ENCODE assay signal across 8 cellular contexts in genomic region chr1:203861379-203862184, GRCh38. TPM values are rescaled to one million over a fixed set of nuclear protein-coding genes. Genes with fewer than 3 reads are reported as not detected.
DNase-seq lines count a peak whose midpoint lies in the region; ATAC-seq and TF ChIP-seq lines count a peak whose summit lies in the region.

Gene SNRPE (plus strand): TSS chr1:203861599. CDS start chr1:203861660, 61 bp downstream.

- no peaks in the 10 kb centered on the region for H3K27me3 Mint-ChIP-seq in CD4-positive, alpha-beta T cell

- TF ChIP-seq RAD21 in liver (IDR thresholded peaks at IDR 0.05) = peak; percentile 96

- H3K4me3 Mint-ChIP-seq in CD4-positive, alpha-beta T cell = peak within 1 kb of the TSS; percentile 98

- peak within 1 kb of the TSS; percentile 84 to 90 for H3K9ac ChIP-seq in liver (ENCODE audit: low read depth in 1 of 2, low read length in 2 of 2)

- peak within 1 kb of the TSS; percentile 72 to 99 (median 83) for H3K4me3 ChIP-seq in liver (ENCODE audit: low read depth in 1 of 3, low read length in 3 of 3)

- peaks cover 10 to 27% (median 24%) of the 10 kb centered on the region in 4 donors for H3K36me3 ChIP-seq in liver (ENCODE audit: control insufficient read depth in 4 of 4, insufficient read depth in 3 of 4, low read depth in 1 of 4, low read length in 3 of 4)

- H3K36me3 Mint-ChIP-seq in CD4-positive, alpha-beta T cell (ENCODE audit: low read depth) = peaks cover 48% of the 10 kb centered on the region

- TF ChIP-seq CTCF in CD4-positive, alpha-beta T cell (IDR thresholded peaks at IDR 0.05) = peak; percentile 87
- TF ChIP-seq CTCF in liver (IDR thresholded peaks at IDR 0.05; ENCODE audit: low read depth, low read length, missing input control) = peak; percentile 97

- intact Hi-C loops in CD4-positive, alpha-beta T cell (cut with DNase I, micrococcal nuclease) = loop anchor here (1.0 to 10.0 kb wide), 10 partner anchors 66 to 1351 kb away; partner anchors contain the start of genes ADIPOR1 (in 1 of the 2), ATP2B4 (in 1 of the 2), DSTYK (in 1 of the 2) and PPFIA4 (in 1 of the 2)

- ATAC-seq in CD4-positive, alpha-beta T cell (ENCODE audit: poor library complexity) = peak; percentile 98
- ATAC-seq in GM19397 (IDR thresholded peaks at IDR 0.05; ENCODE audit: unreplicated experiment) (peak; percentile 96), HG03571 (IDR thresholded peaks at IDR 0.05; ENCODE audit: unreplicated experiment) (peak; percentile 96)

- H3K4me1 Mint-ChIP-seq in CD4-positive, alpha-beta T cell (ENCODE audit: low read depth) = peaks cover 30% of the 10 kb centered on the region

- POLR2A ChIA-PET in CD4-positive, alpha-beta T cell (lab: Charles Lee) = interaction anchor here (0.8 kb wide), 1 partner anchor 656 kb away, joined by 3 read pairs; no protein-coding TSS in a partner anchor

- H3K9me3 ChIP-seq in CD4-positive, alpha-beta T cell (ENCODE audit: control insufficient read depth, low read length) = no peaks in the 10 kb centered on the region
- no peaks in the 10 kb centered on the region for H3K9me3 ChIP-seq in liver (ENCODE audit: control insufficient read depth in 4 of 4, low read length in 3 of 4)

- DNase-seq in CD4-positive, alpha-beta T cell = peak; percentile 90 to 96 (median 94)
- peak; percentile 98 for DNase-seq in NCI-H774 (lab: John Stamatoyannopoulos, UW)
- peak; percentile 90 to 94 for DNase-seq in activated CD4-positive, alpha-beta T cell treated with anti-CD3 and anti-CD28 coated beads, Interleukin-2, amount 50 U/mL, for 4 hours
- DNase-seq in dermis microvascular lymphatic vessel endothelial cell (ENCODE audit: low read depth in 2 of 2) = peak; percentile 96 to 99
- DNase-seq in stimulated activated CD4-positive, alpha-beta T cell treated with anti-CD3 and anti-CD28 coated beads, Interleukin-4, amount 100 ng/mL, for 24 hours = peak; percentile 96

- peaks cover 5 to 18% (median 17%) of the 10 kb centered on the region in 4 donors for H3K4me1 ChIP-seq in liver (ENCODE audit: control insufficient read depth in 4 of 4, insufficient read depth in 4 of 4, low read length in 3 of 4)

- peak within 1 kb of the TSS; percentile 64 for H3K27ac ChIP-seq in CD4-positive, alpha-beta T cell (ENCODE audit: low read depth, low read length)
- peak within 1 kb of the TSS; percentile 59 to 74 for H3K27ac ChIP-seq in liver (ENCODE audit: low read depth in 1 of 2, low read length in 2 of 2)

- H3K27ac Mint-ChIP-seq in CD4-positive, alpha-beta T cell = peak within 1 kb of the TSS; percentile 95

- CTCF ChIA-PET in CD4-positive, alpha-beta T cell (lab: Charles Lee) = interaction anchor here (0.6 to 1.8 kb wide), 6 partner anchors 9 to 521 kb away, joined by 3 to 7 read pairs (median 3); no protein-coding TSS in a partner anchor

- WGBS in liver = under 1% methylated on average over 48 of the region's 48 CpGs

- no peaks in the 10 kb centered on the region for H3K27me3 ChIP-seq in CD4-positive, alpha-beta T cell (ENCODE audit: control insufficient read depth, insufficient read depth, low read length)
- no peaks in the 10 kb centered on the region for H3K27me3 ChIP-seq in liver (ENCODE audit: control insufficient read depth in 4 of 4, insufficient read depth in 4 of 4, low read length in 3 of 4)

- H3K9me3 Mint-ChIP-seq in CD4-positive, alpha-beta T cell = no peaks in the 10 kb centered on the region

TF ChIP-seq in liver, 16 proteins besides CTCF, POLR2A, EP300 and RAD21:
- no peak for TF ChIP-seq TAF1 (conservative IDR thresholded peaks at IDR 0.05)
- peak; percentile 26 to 42 for TF ChIP-seq JUND (IDR thresholded peaks at IDR 0.05)
- TF ChIP-seq, protein P1, sequence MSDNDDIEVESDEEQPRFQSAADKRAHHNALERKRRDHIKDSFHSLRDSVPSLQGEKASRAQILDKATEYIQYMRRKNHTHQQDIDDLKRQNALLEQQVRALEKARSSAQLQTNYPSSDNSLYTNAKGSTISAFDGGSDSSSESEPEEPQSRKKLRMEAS (IDR thresholded peaks at IDR 0.05) = peak; percentile 99
- peak; percentile 51 to 53 for TF ChIP-seq HNF4A (conservative IDR thresholded peaks at IDR 0.05)
- TF ChIP-seq NR2F2 (IDR thresholded peaks at IDR 0.05) = peak; percentile 98
- peak; percentile 49 for TF ChIP-seq FOXA1 (IDR thresholded peaks at IDR 0.05)
- peak; percentile 89 for TF ChIP-seq YY1 (IDR thresholded peaks at IDR 0.05)
- TF ChIP-seq, protein P2, sequence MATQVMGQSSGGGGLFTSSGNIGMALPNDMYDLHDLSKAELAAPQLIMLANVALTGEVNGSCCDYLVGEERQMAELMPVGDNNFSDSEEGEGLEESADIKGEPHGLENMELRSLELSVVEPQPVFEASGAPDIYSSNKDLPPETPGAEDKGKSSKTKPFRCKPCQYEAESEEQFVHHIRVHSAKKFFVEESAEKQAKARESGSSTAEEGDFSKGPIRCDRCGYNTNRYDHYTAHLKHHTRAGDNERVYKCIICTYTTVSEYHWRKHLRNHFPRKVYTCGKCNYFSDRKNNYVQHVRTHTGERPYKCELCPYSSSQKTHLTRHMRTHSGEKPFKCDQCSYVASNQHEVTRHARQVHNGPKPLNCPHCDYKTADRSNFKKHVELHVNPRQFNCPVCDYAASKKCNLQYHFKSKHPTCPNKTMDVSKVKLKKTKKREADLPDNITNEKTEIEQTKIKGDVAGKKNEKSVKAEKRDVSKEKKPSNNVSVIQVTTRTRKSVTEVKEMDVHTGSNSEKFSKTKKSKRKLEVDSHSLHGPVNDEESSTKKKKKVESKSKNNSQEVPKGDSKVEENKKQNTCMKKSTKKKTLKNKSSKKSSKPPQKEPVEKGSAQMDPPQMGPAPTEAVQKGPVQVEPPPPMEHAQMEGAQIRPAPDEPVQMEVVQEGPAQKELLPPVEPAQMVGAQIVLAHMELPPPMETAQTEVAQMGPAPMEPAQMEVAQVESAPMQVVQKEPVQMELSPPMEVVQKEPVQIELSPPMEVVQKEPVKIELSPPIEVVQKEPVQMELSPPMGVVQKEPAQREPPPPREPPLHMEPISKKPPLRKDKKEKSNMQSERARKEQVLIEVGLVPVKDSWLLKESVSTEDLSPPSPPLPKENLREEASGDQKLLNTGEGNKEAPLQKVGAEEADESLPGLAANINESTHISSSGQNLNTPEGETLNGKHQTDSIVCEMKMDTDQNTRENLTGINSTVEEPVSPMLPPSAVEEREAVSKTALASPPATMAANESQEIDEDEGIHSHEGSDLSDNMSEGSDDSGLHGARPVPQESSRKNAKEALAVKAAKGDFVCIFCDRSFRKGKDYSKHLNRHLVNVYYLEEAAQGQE (IDR thresholded peaks at IDR 0.05) = peak; percentile 33
- TF ChIP-seq, protein P3, sequence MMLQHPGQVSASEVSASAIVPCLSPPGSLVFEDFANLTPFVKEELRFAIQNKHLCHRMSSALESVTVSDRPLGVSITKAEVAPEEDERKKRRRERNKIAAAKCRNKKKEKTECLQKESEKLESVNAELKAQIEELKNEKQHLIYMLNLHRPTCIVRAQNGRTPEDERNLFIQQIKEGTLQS (IDR thresholded peaks at IDR 0.05) = peak; percentile 25
- TF ChIP-seq GABPA (IDR thresholded peaks at IDR 0.05 in 1 of 2, conservative IDR thresholded peaks at IDR 0.05 in 1 of 2) = peak; percentile 97 to 99
- no peak for TF ChIP-seq HNF4G (IDR thresholded peaks at IDR 0.05)
- TF ChIP-seq, protein P4, sequence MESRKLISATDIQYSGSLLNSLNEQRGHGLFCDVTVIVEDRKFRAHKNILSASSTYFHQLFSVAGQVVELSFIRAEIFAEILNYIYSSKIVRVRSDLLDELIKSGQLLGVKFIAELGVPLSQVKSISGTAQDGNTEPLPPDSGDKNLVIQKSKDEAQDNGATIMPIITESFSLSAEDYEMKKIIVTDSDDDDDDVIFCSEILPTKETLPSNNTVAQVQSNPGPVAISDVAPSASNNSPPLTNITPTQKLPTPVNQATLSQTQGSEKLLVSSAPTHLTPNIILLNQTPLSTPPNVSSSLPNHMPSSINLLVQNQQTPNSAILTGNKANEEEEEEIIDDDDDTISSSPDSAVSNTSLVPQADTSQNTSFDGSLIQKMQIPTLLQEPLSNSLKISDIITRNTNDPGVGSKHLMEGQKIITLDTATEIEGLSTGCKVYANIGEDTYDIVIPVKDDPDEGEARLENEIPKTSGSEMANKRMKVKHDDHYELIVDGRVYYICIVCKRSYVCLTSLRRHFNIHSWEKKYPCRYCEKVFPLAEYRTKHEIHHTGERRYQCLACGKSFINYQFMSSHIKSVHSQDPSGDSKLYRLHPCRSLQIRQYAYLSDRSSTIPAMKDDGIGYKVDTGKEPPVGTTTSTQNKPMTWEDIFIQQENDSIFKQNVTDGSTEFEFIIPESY (IDR thresholded peaks at IDR 0.05) = peak; percentile 79
- peak; percentile 63 to 82 for TF ChIP-seq EGR1 (IDR thresholded peaks at IDR 0.05; ENCODE audit: low read depth in 2 of 2)
- no peak for TF ChIP-seq FOXA2 (IDR thresholded peaks at IDR 0.05)
- peak; percentile 68 for TF ChIP-seq SP1 (IDR thresholded peaks at IDR 0.05)
- TF ChIP-seq RXRA (IDR thresholded peaks at IDR 0.05) = peak; percentile 66 to 81

RNA-seq across cellular contexts. Expression of gene SNRPE, which starts in this region (rescaled TPM):
- total RNA-seq in CD4-positive, alpha-beta T cell = 10 to 100 TPM; 63.0 to 65.9 TPM
- total RNA-seq in dermis microvascular lymphatic vessel endothelial cell (55.8 and 70.0 TPM in 2 replicates), liver (10 to 100 TPM; 12.9 to 28.5 TPM)
- 100 to 1,000 TPM in 1 of 2 donors, 10 to 100 TPM in 1; 44.2 to 128 TPM for polyA plus RNA-seq in liver

Comparison
In these comparisons a context has a peak if more than half of its experiments do, and no peak if none do; other contexts are left out.
1. Peak in every context shown above with its lines: DNase-seq, ATAC-seq, H3K4me3 ChIP-seq and H3K27ac ChIP-seq.